In genomic region chrX:45145492-45146215, GRCh38 we compare ENCODE assay signal across 22 cellular contexts. TPM values are rescaled to one million over a fixed set of nuclear protein-coding genes. Genes with fewer than 3 reads are reported as not detected.
"Had no signal": no experiment of that assay in that cellular context is flagged by ENCODE, and none has a peak within 500 bp of the region (broad histone marks: within the 10 kb centered on the region; RNA-seq: fewer than 3 reads in every experiment).

No MANE protein-coding gene starts in this region.

- H3K4me3 ChIP-seq: Peyer's patch had no signal

- H3K27ac ChIP-seq: Peyer's patch had no signal

- H3K36me3 ChIP-seq: Peyer's patch had no signal

- H3K4me1 ChIP-seq: Peyer's patch had no signal

- ATAC-seq: activated CD4-positive, CD25-positive, alpha-beta regulatory T cell treated with anti-CD3 and anti-CD28 coated beads, Interleukin-2, amount 50 U/mL, for 24 hours; activated CD8-positive, alpha-beta T cell treated with anti-CD3 and anti-CD28 coated beads, Interleukin-2, amount 10 ng/mL, durations not matched to agents 7 days and 5 days had no signal

- H3K9me3 ChIP-seq: Peyer's patch had no signal

- DNase-seq: activated CD4-positive, alpha-beta T cell treated with anti-CD3 and anti-CD28 coated beads for 4 hours; activated CD4-positive, alpha-beta T cell treated with anti-CD3 and anti-CD28 coated beads, Interleukin-2, amount 50 U/mL, for 4 hours; activated CD8-positive, alpha-beta T cell treated with anti-CD3 and anti-CD28 coated beads, Interleukin-2, amount 10 ng/mL, durations not matched to agents 7 days and 5 days; activated effector memory CD4-positive, alpha-beta T cell treated with Interleukin-2 at 50 U/mL for 16 hours; activated naive CD4-positive, alpha-beta T cell; activated T-cell treated with anti-CD3 and anti-CD28 coated beads, Interleukin-2, amount 50 U/mL, for 24 hours; aorta; Karpas-422; MM.1S; NCI-H1105; NCI-H1436; NCI-H187; NCI-H2081; NCI-H510A treated with DMSO at 0.1 percent for 48 hours; NCI-H69; NK-92 treated with Interleukin-12 subunit alpha and Interleukin-12 subunit beta, amount 100 ng/mL, for 24 hours; OCI-M1; Peyer's patch; SHP77 treated with DMSO at 0.1 percent for 48 hours had no signal

- H3K27me3 ChIP-seq: Peyer's patch had no signal

RNA-seq across cellular contexts. Expression of gene DIPK2B, which starts 55.0 kb away (rescaled TPM):
- total RNA-seq: activated CD8-positive, alpha-beta T cell treated with anti-CD3 and anti-CD28 coated beads, Interleukin-2, amount 10 ng/mL, durations not matched to agents 7 days and 5 days; activated T-helper 1 cell treated with anti-CD3 and anti-CD28 coated beads, Interleukin-12 subunit alpha, Interleukin-12 subunit beta, Interleukin-2, Interleukin-4 antibody, amounts not matched to agents 30 ng/mL and 10 ng/mL and 1 ng/mL, durations not matched to agents 14 hours and 24 hours and 36 hours; SK-MEL-5 had no signal
